In genomic region chr16:75506107-75506506, GRCh38 we compare ENCODE assay signal across 2 cellular contexts.
TF ChIP-seq lines count a peak whose summit lies in the region.

No MANE protein-coding gene starts in this region.

TF ChIP-seq in HepG2, 621 proteins besides CTCF, POLR2A, EP300 and RAD21:
- TF ChIP-seq ZNF296 (CRISPR knock-in tag; conservative IDR thresholded peaks at IDR 0.05) (no peak), ZNF317 (CRISPR knock-in tag; IDR thresholded peaks at IDR 0.05) (0 out of 2 replicates have a peak, but pooled peaks have one; percentile 80)
TF ChIP-seq in HepG2: peak in this region for 1.

TF ChIP-seq in neural cell, 6 proteins besides CTCF, POLR2A, EP300 and RAD21:
- no peak for TF ChIP-seq SMC3 (conservative IDR thresholded peaks at IDR 0.05; ENCODE audit: poor library complexity)
- TF ChIP-seq TAF1 (IDR thresholded peaks at IDR 0.05; ENCODE audit: low read depth), result no peak
- TF ChIP-seq MXI1 (conservative IDR thresholded peaks at IDR 0.05; ENCODE audit: poor library complexity, severe bottlenecking), result no peak
- no peak for TF ChIP-seq REST (IDR thresholded peaks at IDR 0.05; ENCODE audit: borderline replicate concordance)
- TF ChIP-seq EZH2 (IDR thresholded peaks at IDR 0.05; ENCODE audit: borderline replicate concordance, insufficient read depth, low read length, poor library complexity, severe bottlenecking), result no peak
- TF ChIP-seq POLR2AphosphoS5 (IDR thresholded peaks at IDR 0.05), result no peak
